13 cellular contexts compared by ENCODE assay signal in the genomic region with DNA sequence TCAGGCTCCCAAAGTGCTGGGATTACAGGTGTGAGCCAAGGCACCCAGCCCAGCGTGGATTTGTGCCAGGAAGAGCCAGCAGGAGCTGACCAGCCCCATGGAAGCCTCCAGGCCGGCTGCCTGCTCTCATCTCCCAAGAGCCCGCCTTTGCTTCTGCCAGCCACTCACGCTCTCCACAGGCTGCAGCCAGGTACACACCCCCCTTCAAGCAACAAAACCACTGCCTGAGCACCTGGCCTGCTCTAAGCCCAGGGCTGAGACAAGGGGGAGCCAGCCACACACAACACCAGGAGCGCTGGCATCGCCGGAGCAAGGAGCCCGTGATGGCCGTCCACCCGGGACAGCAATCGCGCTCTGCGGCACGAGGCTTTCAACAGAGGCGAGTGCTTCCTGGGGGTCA.
DNase-seq lines count a peak whose midpoint lies in the region; ATAC-seq lines count a peak whose summit lies in the region.
"Had no signal": no experiment of that assay in that cellular context is flagged by ENCODE, and none has a peak within 500 bp of the region (broad histone marks: within the 10 kb centered on the region; RNA-seq: fewer than 3 reads in every experiment).

No MANE protein-coding gene starts in this region.

- no peaks in the 10 kb centered on the region for H3K36me3 Mint-ChIP-seq in stimulated activated effector memory CD8-positive, alpha-beta T cell treated with anti-CD3 and anti-CD28 coated beads, Interleukin-12 subunit alpha, Interleukin-12 subunit beta, amount 100 ng/mL, for 72 hours

- H3K27ac Mint-ChIP-seq in stimulated activated effector memory CD8-positive, alpha-beta T cell treated with anti-CD3 and anti-CD28 coated beads, Interleukin-12 subunit alpha, Interleukin-12 subunit beta, amount 100 ng/mL, for 72 hours: peak overlapping the region; percentile 24

- DNase-seq in NCI-H1436 (lab: John Stamatoyannopoulos, UW): peak; percentile 2
- DNase-seq in NCI-H1436 treated with DMSO at 0.1 percent for 48 hours (lab: John Stamatoyannopoulos, UW): no peak
- DNase-seq in NCI-H187 treated with DMSO at 0.1 percent for 48 hours (lab: John Stamatoyannopoulos, UW): peak; percentile 79
- peak; percentile 39 for DNase-seq in SHP77 treated with DMSO at 0.1 percent for 48 hours (lab: John Stamatoyannopoulos, UW)
- DNase-seq in stimulated activated effector memory CD8-positive, alpha-beta T cell treated with anti-CD3 and anti-CD28 coated beads, Interleukin-12 subunit alpha, Interleukin-12 subunit beta, amount 100 ng/mL, for 72 hours (ENCODE audit: low spot score in 2 of 2): no peak
- DNase-seq in NCI-H2227 (lab: John Stamatoyannopoulos, UW; ENCODE audit: unreplicated experiment): no peak
- DNase-seq in activated CD4-positive, alpha-beta T cell treated with anti-CD3 and anti-CD28 coated beads, Interleukin-2, amount 50 U/mL, for 1 hour: no peak
- DNase-seq: activated gamma-delta T cell, colonic mucosa, NCI-H2227 treated with DMSO at 0.1 percent for 48 hours, PC-3 had no signal

- H3K4me1 Mint-ChIP-seq in stimulated activated effector memory CD8-positive, alpha-beta T cell treated with anti-CD3 and anti-CD28 coated beads, Interleukin-12 subunit alpha, Interleukin-12 subunit beta, amount 100 ng/mL, for 72 hours: peaks cover 9% of the 10 kb centered on the region

- H3K9me3 Mint-ChIP-seq in stimulated activated effector memory CD8-positive, alpha-beta T cell treated with anti-CD3 and anti-CD28 coated beads, Interleukin-12 subunit alpha, Interleukin-12 subunit beta, amount 100 ng/mL, for 72 hours: no peaks in the 10 kb centered on the region

- no peak overlapping the region for H3K4me3 Mint-ChIP-seq in stimulated activated effector memory CD8-positive, alpha-beta T cell treated with anti-CD3 and anti-CD28 coated beads, Interleukin-12 subunit alpha, Interleukin-12 subunit beta, amount 100 ng/mL, for 72 hours

- ATAC-seq in stimulated activated effector memory CD8-positive, alpha-beta T cell treated with anti-CD3 and anti-CD28 coated beads, Interleukin-12 subunit alpha, Interleukin-12 subunit beta, amount 100 ng/mL, for 72 hours: no peak
- ATAC-seq in GM18858 (IDR thresholded peaks at IDR 0.05; ENCODE audit: unreplicated experiment): no peak
- ATAC-seq: esophagus mucosa, PC-3 had no signal

Comparison
In these comparisons a context has a peak if more than half of its experiments do, and no peak if none do; other contexts are left out.
1. DNase-seq: peak in NCI-H1436 (single experiment), NCI-H187 treated with DMSO at 0.1 percent for 48 hours (single experiment) and SHP77 treated with DMSO at 0.1 percent for 48 hours (single experiment); none in NCI-H1436 treated with DMSO at 0.1 percent for 48 hours (single experiment), stimulated activated effector memory CD8-positive, alpha-beta T cell treated with anti-CD3 and anti-CD28 coated beads, Interleukin-12 subunit alpha, Interleukin-12 subunit beta, amount 100 ng/mL, for 72 hours (0 of 2), NCI-H2227 (single experiment) and activated CD4-positive, alpha-beta T cell treated with anti-CD3 and anti-CD28 coated beads, Interleukin-2, amount 50 U/mL, for 1 hour (single experiment).